ENCODE assay signal across 11 cellular contexts in genomic region chr19:39310558-39311311, GRCh38. TPM values are rescaled to one million over a fixed set of nuclear protein-coding genes. Genes with fewer than 3 reads are reported as not detected.
DNase-seq lines count a peak whose midpoint lies in the region; ATAC-seq and TF ChIP-seq lines count a peak whose summit lies in the region.
"Had no signal": no experiment of that assay in that cellular context is flagged by ENCODE, and none has a peak within 500 bp of the region (broad histone marks: within the 10 kb centered on the region; RNA-seq: fewer than 3 reads in every experiment).

No MANE protein-coding gene starts in this region.

- in situ Hi-C loops in GM13977 (cut with MboI; ENCODE audit: low pct_unique_long_range_greater_than_20kb, low sequenced_read_pairs, unreplicated experiment), result no loop called here

- H3K4me2 ChIP-seq in Karpas-422 (ENCODE audit: low read depth, low read length, poor library complexity, severe bottlenecking), result no peak overlapping the region

- H3K4me3 ChIP-seq in CD8-positive, alpha-beta T cell (ENCODE audit: low read depth, low read length), result no peak overlapping the region
- H3K4me3 ChIP-seq in Karpas-422 (ENCODE audit: low read length), result no peak overlapping the region
- H3K4me3 ChIP-seq: stomach had no signal

- H3K79me2 ChIP-seq in Karpas-422 (ENCODE audit: low read length), result no peaks in the 10 kb centered on the region

- DNase-seq in CD8-positive, alpha-beta T cell, result no peak
- DNase-seq in Karpas-422 (peak; percentile 79), cerebellum (ENCODE audit: low spot score) (peak; percentile 88), midbrain (lab: John Stamatoyannopoulos, UW) (peak; percentile 25), GM13977 (ENCODE audit: low spot score) (no peak), HEK293T (ENCODE audit: extremely low spot score) (no peak)
- DNase-seq: NCI-H69, stomach had no signal

- peaks cover 3% of the 10 kb centered on the region for H3K36me3 ChIP-seq in CD8-positive, alpha-beta T cell (ENCODE audit: insufficient read depth, low read length)
- no peaks in the 10 kb centered on the region for H3K36me3 ChIP-seq in Karpas-422 (ENCODE audit: insufficient read depth, low read length)

- no peak for ATAC-seq in CD8-positive, alpha-beta T cell
- no peak for ATAC-seq in HG03095 (IDR thresholded peaks at IDR 0.05; ENCODE audit: unreplicated experiment)
- ATAC-seq in GM21447 (IDR thresholded peaks at IDR 0.05; ENCODE audit: unreplicated experiment), result no peak

- TF ChIP-seq CTCF in CD8-positive, alpha-beta T cell (IDR thresholded peaks at IDR 0.05), result no peak
- TF ChIP-seq CTCF in GM13977 (IDR thresholded peaks at IDR 0.05; ENCODE audit: extremely low read depth, insufficient read depth, missing control alignments), result no peak

- peaks cover 64% of the 10 kb centered on the region for H3K36me3 Mint-ChIP-seq in CD8-positive, alpha-beta T cell

- no peaks in the 10 kb centered on the region for H3K27me3 Mint-ChIP-seq in CD8-positive, alpha-beta T cell (ENCODE audit: low read depth)

- H3K4me1 ChIP-seq in CD8-positive, alpha-beta T cell (ENCODE audit: insufficient read depth, low read length), result no peaks in the 10 kb centered on the region
- H3K4me1 ChIP-seq in Karpas-422 (ENCODE audit: low read length), result no peaks in the 10 kb centered on the region

- H3K9me3 ChIP-seq in CD8-positive, alpha-beta T cell (ENCODE audit: low read length), result no peaks in the 10 kb centered on the region
- H3K9me3 ChIP-seq in Karpas-422 (ENCODE audit: low read length), result no peaks in the 10 kb centered on the region
- H3K9me3 ChIP-seq: stomach had no signal

- no peaks in the 10 kb centered on the region for H4K20me1 ChIP-seq in Karpas-422 (ENCODE audit: insufficient read depth, low read depth, low read length)

- CTCF ChIA-PET in CD8-positive, alpha-beta T cell (lab: Charles Lee), result interaction anchor here (1.3 kb wide), 1 partner anchor 258 kb away, joined by 4 read pairs; no protein-coding TSS in a partner anchor
- CTCF ChIA-PET in HEK293T (lab: Yijun Ruan, JAX), result no interaction called here

- H3K9me3 Mint-ChIP-seq in CD8-positive, alpha-beta T cell, result no peaks in the 10 kb centered on the region

- H3K27ac Mint-ChIP-seq in CD8-positive, alpha-beta T cell, result peak overlapping the region; percentile 60

- H3K27me3 ChIP-seq in CD8-positive, alpha-beta T cell (ENCODE audit: insufficient read depth, low read length), result no peaks in the 10 kb centered on the region
- H3K27me3 ChIP-seq in Karpas-422 (ENCODE audit: low read length), result no peaks in the 10 kb centered on the region

- no peak overlapping the region for H2AFZ ChIP-seq in Karpas-422 (ENCODE audit: low read length)

- POLR2A ChIA-PET in CD8-positive, alpha-beta T cell (lab: Charles Lee), result no interaction called here
- POLR2A ChIA-PET in HEK293T (lab: Yijun Ruan, JAX), result no interaction called here

- intact Hi-C loops in CD8-positive, alpha-beta T cell (cut with DNase I, micrococcal nuclease), result no loop called here

- H3K9ac ChIP-seq in Karpas-422 (ENCODE audit: low read length), result no peak overlapping the region

- peaks cover 8% of the 10 kb centered on the region for H3K4me1 Mint-ChIP-seq in CD8-positive, alpha-beta T cell (ENCODE audit: low read depth)

- H3K27ac ChIP-seq in CD8-positive, alpha-beta T cell (ENCODE audit: low read depth, low read length), result no peak overlapping the region
- H3K27ac ChIP-seq in Karpas-422 (ENCODE audit: low read length), result no peak overlapping the region
- H3K27ac ChIP-seq: stomach had no signal

- no peaks in the 10 kb centered on the region for H3K9me2 ChIP-seq in Karpas-422 (replicated peaks; ENCODE audit: insufficient read depth, low read length)

- H3K4me3 Mint-ChIP-seq in CD8-positive, alpha-beta T cell, result no peak overlapping the region

TF ChIP-seq in HEK293T, 16 proteins besides CTCF, POLR2A, EP300 and RAD21:
- TF ChIP-seq SP1 (IDR thresholded peaks at IDR 0.05) (no peak), LEF1 (IDR thresholded peaks at IDR 0.05; ENCODE audit: borderline replicate concordance) (no peak), FOXK2 (IDR thresholded peaks at IDR 0.05) (no peak), ZNF384 (IDR thresholded peaks at IDR 0.05) (no peak), BHLHE40 (IDR thresholded peaks at IDR 0.05; ENCODE audit: borderline replicate concordance) (no peak), FOXA1 (IDR thresholded peaks at IDR 0.05) (no peak)

RNA-seq across cellular contexts. Expression of gene LRFN1, which starts 9.9 kb away (rescaled TPM):
- 1 to 10 TPM; 2.1 to 2.3 TPM for total RNA-seq in CD8-positive, alpha-beta T cell
- not detected in 2 replicates for total RNA-seq in Karpas-422 (2014; rRNA removed; shearing (Covaris generic); ENCODE audit: low replicate concordance)
- total RNA-seq in cerebellum, result 5.5 TPM

RNA-seq across cellular contexts. Expression of gene IFNL1, which starts 14.5 kb away (rescaled TPM):
- total RNA-seq in CD8-positive, alpha-beta T cell, result under 1 TPM in 1 of 2 experiments, not detected in 1; 0.38 TPM
- not detected in 2 replicates for total RNA-seq in Karpas-422 (2014; rRNA removed; shearing (Covaris generic); ENCODE audit: low replicate concordance)
- not detected for total RNA-seq in cerebellum
- total RNA-seq: mesenteric fat pad, stomach had no signal

RNA-seq across cellular contexts. Expression of gene GMFG, which starts 25.1 kb away (rescaled TPM):
- 100 to 1,000 TPM; 247 to 248 TPM for total RNA-seq in CD8-positive, alpha-beta T cell
- total RNA-seq in Karpas-422 (2014; rRNA removed; shearing (Covaris generic); ENCODE audit: low replicate concordance), result not detected in 2 replicates
- 2.8 TPM for total RNA-seq in cerebellum

RNA-seq across cellular contexts. Expression of gene SAMD4B, which starts 31.5 kb away (rescaled TPM):
- 10 to 100 TPM; 68.3 to 78.1 TPM for total RNA-seq in CD8-positive, alpha-beta T cell
- total RNA-seq in Karpas-422 (2014; rRNA removed; shearing (Covaris generic); ENCODE audit: low replicate concordance), result 50.9 and 78.1 TPM in 2 replicates
- 45.1 TPM for total RNA-seq in cerebellum

RNA-seq across cellular contexts. Expression of gene IFNL2, which starts 42.5 kb away (rescaled TPM):
- total RNA-seq in CD8-positive, alpha-beta T cell, result not detected
- total RNA-seq in Karpas-422 (2014; rRNA removed; shearing (Covaris generic); ENCODE audit: low replicate concordance), result not detected in 2 replicates
- not detected for total RNA-seq in cerebellum
- total RNA-seq: mesenteric fat pad, stomach had no signal

Comparison
In these comparisons a context has a peak if more than half of its experiments do, and no peak if none do; other contexts are left out.
1. DNase-seq: peak in Karpas-422 (single experiment), cerebellum (single experiment) and midbrain (single experiment); none in CD8-positive, alpha-beta T cell (0 of 7), GM13977 (single experiment) and HEK293T (single experiment).
2. RNA of gene GMFG, which starts 25.1 kb away (total RNA-seq): 247 to 248 TPM in CD8-positive, alpha-beta T cell; 2.8 TPM in cerebellum (single experiment) and not detected in Karpas-422; every median in the first group is over 10 times any median in the second.